Comparison of ENCODE assay signal across 23 cellular contexts in genomic region chr4:24175707-24176106, GRCh38.
"Had no signal": no experiment of that assay in that cellular context is flagged by ENCODE, and none has a peak within 500 bp of the region (broad histone marks: within the 10 kb centered on the region; RNA-seq: fewer than 3 reads in every experiment).

No MANE protein-coding gene starts in this region.

- H3K36me3 Mint-ChIP-seq: mesothelial cell of epicardium; naive thymus-derived CD4-positive, alpha-beta T cell had no signal

- H3K4me2 ChIP-seq: hepatocyte had no signal

- H3K9me3 ChIP-seq: esophagus muscularis mucosa, gastroesophageal sphincter, heart left ventricle, left lung, lower lobe of right lung, mucosa of descending colon had no signal

- DNase-seq: dermis blood vessel endothelial cell; dorsolateral prefrontal cortex; effector CD4-positive, alpha-beta T cell; effector memory CD4-positive, alpha-beta T cell; foreskin keratinocyte; heart left ventricle; hypothalamus; left cardiac atrium; left lung; left ventricle myocardium superior; lower lobe of right lung; mesenchymal stem cell; mucosa of descending colon; naive thymus-derived CD4-positive, alpha-beta T cell had no signal

- FAIRE-seq: endothelial cell of umbilical vein, frontal cortex, islet of Langerhans, keratinocyte had no signal

- H3K4me1 ChIP-seq: esophagus muscularis mucosa, gastroesophageal sphincter, left lung, lower lobe of right lung had no signal

- H3K4me3 Mint-ChIP-seq: mesothelial cell of epicardium; naive thymus-derived CD4-positive, alpha-beta T cell had no signal

- H3K27ac ChIP-seq: coronary artery, dorsolateral prefrontal cortex, esophagus muscularis mucosa, foreskin keratinocyte, gastroesophageal sphincter, heart left ventricle, left lung, lower lobe of right lung had no signal

- H3K4me3 ChIP-seq: coronary artery, dorsolateral prefrontal cortex, esophagus muscularis mucosa, gastroesophageal sphincter, heart left ventricle, hepatocyte, left lung, lower lobe of right lung, mucosa of descending colon had no signal

- ATAC-seq: foreskin keratinocyte; gastroesophageal sphincter; heart left ventricle; left cardiac atrium; left lung; left ventricle myocardium superior; lower lobe of right lung; mucosa of descending colon; naive thymus-derived CD4-positive, alpha-beta T cell had no signal

- H3K27ac Mint-ChIP-seq: mesothelial cell of epicardium; naive thymus-derived CD4-positive, alpha-beta T cell had no signal

- H3K79me2 ChIP-seq: hepatocyte had no signal

- H3K27me3 ChIP-seq: dorsolateral prefrontal cortex, esophagus muscularis mucosa, foreskin keratinocyte, gastroesophageal sphincter, heart left ventricle, hepatocyte, left lung had no signal

- H3K4me1 Mint-ChIP-seq: mesothelial cell of epicardium; naive thymus-derived CD4-positive, alpha-beta T cell had no signal

- H2AFZ ChIP-seq: hepatocyte had no signal

- H3K36me3 ChIP-seq: esophagus muscularis mucosa, gastroesophageal sphincter, heart left ventricle, left lung, lower lobe of right lung had no signal
